ENCODE assay signal across 8 cellular contexts in the genomic region with DNA sequence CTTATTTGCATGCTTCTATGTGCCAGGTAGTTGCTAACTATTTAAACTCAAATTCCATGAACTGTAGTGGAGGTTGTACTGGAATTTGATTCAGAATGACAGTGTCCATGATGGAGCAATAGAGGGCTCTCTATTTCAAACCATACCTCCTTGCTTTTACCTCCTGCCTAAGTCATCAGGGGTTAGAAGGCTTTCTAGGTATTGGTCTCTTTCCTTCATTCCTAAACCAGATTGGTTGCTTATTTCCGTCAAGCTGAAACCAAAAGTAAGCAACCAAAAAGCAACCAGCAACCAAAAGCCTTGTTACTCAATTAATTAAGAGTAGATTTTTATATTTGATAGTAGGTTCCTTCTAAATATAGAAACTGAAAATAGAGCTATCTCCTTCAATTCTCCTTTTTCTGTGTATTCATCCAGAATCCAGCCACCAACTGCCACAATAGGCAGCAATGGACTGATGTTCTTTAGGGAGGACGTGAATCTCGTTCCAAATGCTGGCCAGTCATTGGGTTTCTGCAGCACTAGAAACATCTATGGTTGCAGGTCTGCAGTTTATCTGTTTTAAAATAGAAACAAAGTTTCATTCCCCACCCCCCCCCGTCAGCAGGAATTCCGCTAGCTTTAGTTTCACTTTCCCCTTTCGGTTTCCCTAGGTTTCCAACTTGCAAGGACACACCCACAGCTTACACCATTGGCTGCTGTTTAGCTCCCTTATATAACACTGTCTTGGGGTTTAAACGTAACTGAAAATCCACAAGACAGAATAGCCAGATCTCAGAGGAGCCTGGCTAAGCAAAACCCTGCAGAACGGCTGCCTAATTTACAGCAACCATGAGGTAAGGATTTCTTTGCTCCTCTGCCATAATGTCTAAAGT. TPM values are rescaled to one million over a fixed set of nuclear protein-coding genes. Genes with fewer than 3 reads are reported as not detected.
DNase-seq lines count a peak whose midpoint lies in the region; ATAC-seq and TF ChIP-seq lines count a peak whose summit lies in the region.

A gene with protein sequence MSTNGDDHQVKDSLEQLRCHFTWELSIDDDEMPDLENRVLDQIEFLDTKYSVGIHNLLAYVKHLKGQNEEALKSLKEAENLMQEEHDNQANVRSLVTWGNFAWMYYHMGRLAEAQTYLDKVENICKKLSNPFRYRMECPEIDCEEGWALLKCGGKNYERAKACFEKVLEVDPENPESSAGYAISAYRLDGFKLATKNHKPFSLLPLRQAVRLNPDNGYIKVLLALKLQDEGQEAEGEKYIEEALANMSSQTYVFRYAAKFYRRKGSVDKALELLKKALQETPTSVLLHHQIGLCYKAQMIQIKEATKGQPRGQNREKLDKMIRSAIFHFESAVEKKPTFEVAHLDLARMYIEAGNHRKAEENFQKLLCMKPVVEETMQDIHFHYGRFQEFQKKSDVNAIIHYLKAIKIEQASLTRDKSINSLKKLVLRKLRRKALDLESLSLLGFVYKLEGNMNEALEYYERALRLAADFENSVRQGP (plus strand): TSS at position 742 of the 875 bp plus-strand sequence. CDS start 90 bp downstream, at position 832.

- peaks cover 33% of the 10 kb centered on the region for H3K4me1 Mint-ChIP-seq in activated CD8-positive, alpha-beta T cell treated with anti-CD3 and anti-CD28 coated beads, Interleukin-2, amount 10 ng/mL, durations not matched to agents 7 days and 5 days (ENCODE audit: low read depth)

- no peaks in the 10 kb centered on the region for H3K27me3 Mint-ChIP-seq in activated CD8-positive, alpha-beta T cell treated with anti-CD3 and anti-CD28 coated beads, Interleukin-2, amount 10 ng/mL, durations not matched to agents 7 days and 5 days (ENCODE audit: low read depth)

- no peaks in the 10 kb centered on the region for H3K9me3 Mint-ChIP-seq in activated CD8-positive, alpha-beta T cell treated with anti-CD3 and anti-CD28 coated beads, Interleukin-2, amount 10 ng/mL, durations not matched to agents 7 days and 5 days (ENCODE audit: insufficient read depth)

- TF ChIP-seq CTCF in AG10803 (conservative IDR thresholded peaks at IDR 0.05; ENCODE audit: low read length) (no peak), GM13976 (IDR thresholded peaks at IDR 0.05; ENCODE audit: borderline replicate concordance, control extremely low read depth, extremely low read depth, insufficient read depth, missing control alignments) (no peak), testis (IDR thresholded peaks at IDR 0.05) (no peak)

- H3K27ac Mint-ChIP-seq in activated CD8-positive, alpha-beta T cell treated with anti-CD3 and anti-CD28 coated beads, Interleukin-2, amount 10 ng/mL, durations not matched to agents 7 days and 5 days, result peak within 1 kb of the TSS; percentile 94

- H3K27ac ChIP-seq in esophagus (ENCODE audit: low read depth in 2 of 2, low read length in 1 of 2) (peak within 1 kb of the TSS; percentile 81 to 86), testis (peak within 1 kb of the TSS; percentile 75 to 85)

- peak within 1 kb of the TSS; percentile 91 for H3K4me3 Mint-ChIP-seq in activated CD8-positive, alpha-beta T cell treated with anti-CD3 and anti-CD28 coated beads, Interleukin-2, amount 10 ng/mL, durations not matched to agents 7 days and 5 days

- POLR2A ChIA-PET in activated CD8-positive, alpha-beta T cell treated with anti-CD3 and anti-CD28 coated beads, Interleukin-2, amount 10 ng/mL, durations not matched to agents 7 days and 5 days (lab: Charles Lee), result interaction anchor here (0.6 to 4.3 kb wide), 12 partner anchors 9 to 1272 kb away, joined by 3 to 78 read pairs (median 5); a partner anchor contains a TSS

- TF ChIP-seq POLR2A in testis (IDR thresholded peaks at IDR 0.05), result peak; percentile 34

- H3K27me3 ChIP-seq in esophagus (ENCODE audit: control insufficient read depth in 1 of 2, insufficient read depth in 2 of 2, low read length in 2 of 2) (no peaks in the 10 kb centered on the region), mononuclear cell (ENCODE audit: insufficient read depth, low read length) (no peaks in the 10 kb centered on the region), testis (no peaks in the 10 kb centered on the region)

- in situ Hi-C loops in GM13976 (cut with MboI; ENCODE audit: low sequenced_read_pairs, unreplicated experiment), result no loop called here

- DNase-seq in AG10803 (ENCODE audit: low read depth), result peak; percentile 93
- peak; percentile 53 for DNase-seq in GM13976 (ENCODE audit: low spot score)
- DNase-seq in NCI-H187 treated with DMSO at 0.1 percent for 48 hours (lab: John Stamatoyannopoulos, UW), result peak; percentile 7
- peak; percentile 76 for DNase-seq in activated CD8-positive, alpha-beta T cell treated with anti-CD3 and anti-CD28 coated beads, Interleukin-2, amount 10 ng/mL, durations not matched to agents 7 days and 5 days
- peak; percentile 92 for DNase-seq in testis

- 1% methylated on average over 8 of the region's 8 CpGs for WGBS in esophagus, 2 donors
- WGBS in testis, 2 donors, result 2 to 4% methylated on average over 8 of the region's 8 CpGs

- H3K4me3 ChIP-seq in AG10803 (ENCODE audit: low read length), result peak within 1 kb of the TSS; percentile 73
- H3K4me3 ChIP-seq in esophagus (ENCODE audit: low read depth in 1 of 2, low read length in 2 of 2), result peak within 1 kb of the TSS; percentile 56 to 79
- H3K4me3 ChIP-seq in mononuclear cell (ENCODE audit: low read length), result peak within 1 kb of the TSS; percentile 45
- H3K4me3 ChIP-seq in testis, result peak within 1 kb of the TSS; percentile 42 to 60

- H3K9me3 ChIP-seq in esophagus (ENCODE audit: control insufficient read depth in 2 of 2, insufficient read depth in 1 of 2, low read depth in 1 of 2, low read length in 1 of 2) (no peaks in the 10 kb centered on the region), mononuclear cell (ENCODE audit: low read depth, low read length) (no peaks in the 10 kb centered on the region), testis (no peaks in the 10 kb centered on the region)

- CTCF ChIA-PET in activated CD8-positive, alpha-beta T cell treated with anti-CD3 and anti-CD28 coated beads, Interleukin-2, amount 10 ng/mL, durations not matched to agents 7 days and 5 days (lab: Charles Lee), result interaction anchor here (0.8 to 3.3 kb wide), 15 partner anchors 8 to 140 kb away, joined by 3 to 17 read pairs (median 5); a partner anchor contains a TSS

- intact Hi-C loops in testis (cut with DNase I; ENCODE audit: low total_unique reads), result no loop called here

- H3K36me3 ChIP-seq in esophagus (ENCODE audit: control insufficient read depth in 2 of 2, insufficient read depth in 2 of 2, low read length in 1 of 2) (no peaks in the 10 kb centered on the region), testis (ENCODE audit: low read depth, missing control alignments) (no peaks in the 10 kb centered on the region)

- H3K4me1 ChIP-seq in esophagus (ENCODE audit: control insufficient read depth in 2 of 2, insufficient read depth in 2 of 2, low read length in 1 of 2) (no peaks in the 10 kb centered on the region), mononuclear cell (ENCODE audit: insufficient read depth, low read length) (peaks cover 31% of the 10 kb centered on the region), testis (peaks cover 26% of the 10 kb centered on the region)

- H3K36me3 Mint-ChIP-seq in activated CD8-positive, alpha-beta T cell treated with anti-CD3 and anti-CD28 coated beads, Interleukin-2, amount 10 ng/mL, durations not matched to agents 7 days and 5 days (ENCODE audit: low read depth), result peaks cover 26% of the 10 kb centered on the region

- ATAC-seq in HG02759 (IDR thresholded peaks at IDR 0.05; ENCODE audit: unreplicated experiment), result peak; percentile 88
- ATAC-seq in activated CD8-positive, alpha-beta T cell treated with anti-CD3 and anti-CD28 coated beads, Interleukin-2, amount 10 ng/mL, durations not matched to agents 7 days and 5 days, result peak; percentile 92

RNA-seq across cellular contexts. Expression of the gene that starts here (rescaled TPM):
- total RNA-seq in activated CD8-positive, alpha-beta T cell treated with anti-CD3 and anti-CD28 coated beads, Interleukin-2, amount 10 ng/mL, durations not matched to agents 7 days and 5 days, result 10 to 100 TPM; 29.8 to 31.8 TPM
- polyA plus RNA-seq in esophagus (1 to 10 TPM; 2.3 to 2.7 TPM), testis (ENCODE audit: insufficient read depth, low read depth, low replicate concordance) (14.8 TPM)
- total RNA-seq in mononuclear cell (5.9 TPM), testis (10 to 100 TPM; 13.1 to 15.3 TPM)

Comparison
In these comparisons a context has a peak if more than half of its experiments do, and no peak if none do; other contexts are left out.
1. Peak in every context shown above with its lines: DNase-seq, ATAC-seq, H3K4me3 ChIP-seq and H3K27ac ChIP-seq.
2. DNase-seq: peak in every context shown above with its lines; median percentile 93 in AG10803; 92 in testis; 76 in activated CD8-positive, alpha-beta T cell treated with anti-CD3 and anti-CD28 coated beads, Interleukin-2, amount 10 ng/mL, durations not matched to agents 7 days and 5 days; 53 in GM13976; 7 in NCI-H187 treated with DMSO at 0.1 percent for 48 hours.